In genomic region chr1:14165289-14165867, GRCh38 we compare ENCODE assay signal across 30 cellular contexts.
DNase-seq lines count a peak whose midpoint lies in the region; ATAC-seq, FAIRE-seq and TF ChIP-seq lines count a peak whose summit lies in the region.
"Had no signal": no experiment of that assay in that cellular context is flagged by ENCODE, and none has a peak within 500 bp of the region (broad histone marks: within the 10 kb centered on the region; RNA-seq: fewer than 3 reads in every experiment).

No MANE protein-coding gene starts in this region.

- H3K9me3 ChIP-seq in H1 (ENCODE audit: insufficient read depth in 2 of 2, low read depth in 1 of 2, low read length in 1 of 2): peaks cover 3 to 7% of the 10 kb centered on the region in 2 experiments; a peak in 1 of 4 replicates
- H3K9me3 ChIP-seq: sigmoid colon had no signal

- H3K79me2 ChIP-seq in GM23338 (replicated peaks; ENCODE audit: insufficient read depth) (no peaks in the 10 kb centered on the region), H1 (ENCODE audit: control insufficient read depth in 1 of 2, insufficient read depth in 2 of 2, low read length in 2 of 2) (no peaks in the 10 kb centered on the region)
- H3K79me2 ChIP-seq: hepatocyte had no signal

- H4K20me1 ChIP-seq in GM23338 (replicated peaks; ENCODE audit: insufficient read depth): no peaks in the 10 kb centered on the region
- no peaks in the 10 kb centered on the region for H4K20me1 ChIP-seq in H1 (replicated peaks in 1 of 2; ENCODE audit: control insufficient read depth in 1 of 2, insufficient read depth in 2 of 2, low read length in 2 of 2)
- H4K20me1 ChIP-seq: BLaER1 treated with 17β-estradiol and CSF1 and Interleukin-3, amounts not matched to agents 10 nM and 100 nM had no signal

- H3K27ac ChIP-seq in GM23338 (ENCODE audit: low read depth) (no peak overlapping the region), H1 (ENCODE audit: low read depth, low read length) (no peak overlapping the region), brain microvascular endothelial cell (no peak overlapping the region)
- H3K27ac ChIP-seq: BLaER1 treated with 17β-estradiol and CSF1 and Interleukin-3, amounts not matched to agents 10 nM and 100 nM; dorsolateral prefrontal cortex; hepatocyte; Peyer's patch; sigmoid colon; tibial nerve had no signal

- H3K79me1 ChIP-seq in H1 (ENCODE audit: low read depth, low read length): no peaks in the 10 kb centered on the region

- no peaks in the 10 kb centered on the region for H3F3A ChIP-seq in GM23338 (replicated peaks; ENCODE audit: low read depth)

- H4K8ac ChIP-seq in H1 (ENCODE audit: extremely low read depth, insufficient read depth, low read length): no peak overlapping the region

- H3K4me3 ChIP-seq in GM23338 (no peak overlapping the region), H1 (ENCODE audit: extremely low read depth in 1 of 4, insufficient read depth in 2 of 4, low read depth in 3 of 4, low read length in 4 of 4) (no peak overlapping the region), brain microvascular endothelial cell (ENCODE audit: low read depth, low read length) (no peak overlapping the region)
- H3K4me3 ChIP-seq: BLaER1 treated with 17β-estradiol and CSF1 and Interleukin-3, amounts not matched to agents 10 nM and 100 nM; dorsolateral prefrontal cortex; esophagus squamous epithelium; hepatocyte; Peyer's patch; sigmoid colon; tibial nerve had no signal

- no peak for TF ChIP-seq EP300 in H1 (IDR thresholded peaks at IDR 0.05; ENCODE audit: borderline replicate concordance in 1 of 2, low read depth in 2 of 2, low read length in 2 of 2)

- POLR2A ChIA-PET in H1 (lab: Charles Lee; ENCODE audit: partially characterized antibody): no interaction called here

- H3K23me2 ChIP-seq in H1 (ENCODE audit: low read depth, low read length): no peaks in the 10 kb centered on the region; the same call in 1 of the 2 replicates

- TF ChIP-seq CTCF in GM23338 (conservative IDR thresholded peaks at IDR 0.05; ENCODE audit: low read depth in 2 of 2) (no peak), H1 (IDR thresholded peaks at IDR 0.05; ENCODE audit: control extremely low read depth in 1 of 3, insufficient read depth in 1 of 3, low read depth in 1 of 3, low read length in 3 of 3) (no peak), brain microvascular endothelial cell (IDR thresholded peaks at IDR 0.05; ENCODE audit: low read depth, low read length, missing control alignments) (no peak)

- peaks cover 13% of the 10 kb centered on the region; the same call in 2 of the 3 replicates for H3K36me3 Mint-ChIP-seq in GM23338 (ENCODE audit: low read depth)
- H3K36me3 Mint-ChIP-seq: activated CD4-positive, alpha-beta memory T cell treated with anti-CD3 and anti-CD28 coated beads for 36 hours had no signal

- FAIRE-seq in H1 (lab: Jason Lieb, UNC): no peak
- FAIRE-seq: endometrium, frontal cortex had no signal

- H3K9me2 ChIP-seq in GM23338 (ENCODE audit: insufficient read depth): peaks cover 10% of the 10 kb centered on the region; the same call in 1 of the 2 replicates

- peaks cover 8% of the 10 kb centered on the region for H3K27me3 Mint-ChIP-seq in GM23338 (ENCODE audit: insufficient read depth, low read depth, poor library complexity)

- H3K56ac ChIP-seq in H1 (replicated peaks; ENCODE audit: insufficient read length, low read depth, low read length): no peak overlapping the region

- no peak overlapping the region for H3K14ac ChIP-seq in H1 (ENCODE audit: insufficient read length)

- H3K4me2 ChIP-seq in GM23338 (0 out of 2 replicates have a peak overlapping the region, but pooled peaks have one; percentile 34), H1 (ENCODE audit: insufficient read depth in 1 of 2, low read depth in 2 of 2, low read length in 2 of 2) (no peak overlapping the region)
- H3K4me2 ChIP-seq: BLaER1 treated with 17β-estradiol and CSF1 and Interleukin-3, amounts not matched to agents 10 nM and 100 nM; hepatocyte had no signal

- H4K91ac ChIP-seq in H1 (replicated peaks; ENCODE audit: insufficient read length, low read length): no peak overlapping the region

- no peak for TF ChIP-seq POLR2A in H1 (IDR thresholded peaks at IDR 0.05; ENCODE audit: control extremely low read depth in 1 of 2, low read depth in 2 of 2, low read length in 2 of 2)

- H3K9me3 Mint-ChIP-seq in GM23338: peaks cover 16% of the 10 kb centered on the region
- H3K9me3 Mint-ChIP-seq: activated T-helper 1 cell treated with anti-CD3 and anti-CD28 coated beads, Interleukin-12 subunit alpha, Interleukin-12 subunit beta, Interleukin-2, Interleukin-4 antibody, amounts not matched to agents 30 ng/mL and 10 ng/mL and 1 ng/mL, durations not matched to agents 14 hours and 24 hours and 36 hours; T-helper 2 cell treated with Interferon-gamma antibody and Interleukin-4, amounts not matched to agents 5 μg/mL and 100 μg/mL, for 36 hours had no signal

- no peak overlapping the region for H2BK12ac ChIP-seq in H1 (ENCODE audit: low read depth, low read length)

- no peak overlapping the region for H2BK120ac ChIP-seq in H1 (replicated peaks; ENCODE audit: low read depth, low read length)

- H3K4me3 Mint-ChIP-seq in GM23338: no peak overlapping the region
- H3K4me3 Mint-ChIP-seq: activated CD4-positive, alpha-beta memory T cell treated with anti-CD3 and anti-CD28 coated beads for 36 hours; activated T-helper 1 cell treated with anti-CD3 and anti-CD28 coated beads, Interleukin-12 subunit alpha, Interleukin-12 subunit beta, Interleukin-2, Interleukin-4 antibody, amounts not matched to agents 30 ng/mL and 10 ng/mL and 1 ng/mL, durations not matched to agents 14 hours and 24 hours and 36 hours; T-helper 2 cell treated with Interferon-gamma antibody and Interleukin-4, amounts not matched to agents 5 μg/mL and 100 μg/mL, for 36 hours had no signal

- in situ Hi-C loops in brain microvascular endothelial cell (cut with HindIII; ENCODE audit: low pct_ligation_motif_present, low sequenced_read_pairs): no loop called here

- H3K4me1 ChIP-seq in GM23338 (ENCODE audit: insufficient read depth): peaks cover 15% of the 10 kb centered on the region
- peaks cover 0 to 6% (median 1%) of the 10 kb centered on the region in 4 experiments; a peak in 3 of 7 replicates for H3K4me1 ChIP-seq in H1 (replicated peaks in 1 of 4; ENCODE audit: control insufficient read depth in 3 of 4, insufficient read depth in 4 of 4, low read length in 3 of 4)
- H3K4me1 ChIP-seq: BLaER1 treated with 17β-estradiol and CSF1 and Interleukin-3, amounts not matched to agents 10 nM and 100 nM; Peyer's patch; sigmoid colon; tibial nerve had no signal

- H2BK5ac ChIP-seq in H1 (ENCODE audit: low read depth, low read length): no peak overlapping the region

- H3K18ac ChIP-seq in H1 (ENCODE audit: extremely low read depth, low read length): no peak overlapping the region; the same call in 1 of the 2 replicates

- H4K5ac ChIP-seq in H1 (ENCODE audit: insufficient read length, low read depth, low read length): no peak overlapping the region

- CTCF ChIA-PET in H1 (lab: Charles Lee; ENCODE audit: partially characterized antibody): interaction anchor here (0.9 to 1.4 kb wide), 2 partner anchors 9 to 15 kb away, joined by 3 to 4 read pairs; no protein-coding TSS in a partner anchor

- peaks cover 11% of the 10 kb centered on the region for H3K4me1 Mint-ChIP-seq in GM23338

- H3K23ac ChIP-seq in H1 (ENCODE audit: insufficient read length): no peak overlapping the region

- peak overlapping the region; percentile 21; the same call in 1 of the 2 replicates for H2BK20ac ChIP-seq in H1 (ENCODE audit: low read length)

- no peak overlapping the region for H3K4ac ChIP-seq in H1 (replicated peaks; ENCODE audit: insufficient read length, low read depth, low read length)

- no peak overlapping the region for H2AK5ac ChIP-seq in H1 (ENCODE audit: low read depth, low read length)

- no peak overlapping the region for H3K27ac Mint-ChIP-seq in GM23338
- H3K27ac Mint-ChIP-seq: activated CD4-positive, alpha-beta memory T cell treated with anti-CD3 and anti-CD28 coated beads for 36 hours; activated T-helper 1 cell treated with anti-CD3 and anti-CD28 coated beads, Interleukin-12 subunit alpha, Interleukin-12 subunit beta, Interleukin-2, Interleukin-4 antibody, amounts not matched to agents 30 ng/mL and 10 ng/mL and 1 ng/mL, durations not matched to agents 14 hours and 24 hours and 36 hours; T-helper 2 cell treated with Interferon-gamma antibody and Interleukin-4, amounts not matched to agents 5 μg/mL and 100 μg/mL, for 36 hours had no signal

- no peaks in the 10 kb centered on the region for H3K27me3 ChIP-seq in GM23338 (ENCODE audit: insufficient read depth)
- no peaks in the 10 kb centered on the region; a peak in 1 of 7 replicates for H3K27me3 ChIP-seq in H1 (replicated peaks in 1 of 4; ENCODE audit: control insufficient read depth in 3 of 4, extremely low read depth in 1 of 4, insufficient read depth in 3 of 4, low read length in 3 of 4)
- H3K27me3 ChIP-seq in brain microvascular endothelial cell (replicated peaks): no peaks in the 10 kb centered on the region
- H3K27me3 ChIP-seq: BLaER1 treated with 17β-estradiol and CSF1 and Interleukin-3, amounts not matched to agents 10 nM and 100 nM; dorsolateral prefrontal cortex; esophagus squamous epithelium; hepatocyte; Peyer's patch; sigmoid colon; tibial nerve had no signal

- H2BK15ac ChIP-seq in H1 (ENCODE audit: low read length): 0 out of 2 replicates have a peak overlapping the region, but pooled peaks have one; percentile 40

- no peak overlapping the region; a peak in 1 of 7 replicates for H3K9ac ChIP-seq in H1 (replicated peaks in 1 of 4; ENCODE audit: extremely low read depth in 1 of 4, low read depth in 3 of 4, low read length in 3 of 4)
- H3K9ac ChIP-seq: BLaER1 treated with 17β-estradiol and CSF1 and Interleukin-3, amounts not matched to agents 10 nM and 100 nM had no signal

- ATAC-seq in GM23338 (no peak; the same call in 2 of the 3 replicates), GM21717 (IDR thresholded peaks at IDR 0.05; ENCODE audit: unreplicated experiment) (no peak)
- ATAC-seq: left colon had no signal

- H2AFZ ChIP-seq in GM23338 (peak overlapping the region; percentile 66), H1 (ENCODE audit: low read length) (0 out of 2 replicates have a peak overlapping the region, but pooled peaks have one; percentile 20)
- H2AFZ ChIP-seq: hepatocyte had no signal

- DNase-seq in DMS79 (lab: John Stamatoyannopoulos, UW): peak; percentile 77
- DNase-seq in GM23338 (ENCODE audit: low spot score): peak; percentile 23
- DNase-seq in H1 (ENCODE audit: low read depth in 1 of 2, low spot score in 2 of 2): no peak
- DNase-seq in pons (ENCODE audit: low spot score): peak; percentile 18
- no peak for DNase-seq in brain microvascular endothelial cell
- DNase-seq in GOT3 (lab: John Stamatoyannopoulos, UW): no peak
- DNase-seq: activated CD4-positive, alpha-beta memory T cell treated with anti-CD3 and anti-CD28 coated beads for 36 hours; activated CD4-positive, alpha-beta T cell treated with anti-CD3 and anti-CD28 coated beads for 1 hour; activated naive CD4-positive, alpha-beta T cell treated with Interleukin-2 at 50 U/mL for 16 hours; DMS53; dorsolateral prefrontal cortex; esophagus squamous epithelium; GDM1; Kasumi-1; left colon; NCI-H2171; Peyer's patch; posterior cingulate gyrus; SIG-M5; sigmoid colon; stimulated activated CD4-positive, alpha-beta T cell treated with anti-CD3 and anti-CD28 coated beads, Interleukin-12 subunit alpha, Interleukin-12 subunit beta, amount 100 ng/mL, for 4 hours; stimulated activated CD4-positive, alpha-beta T cell treated with anti-CD3 and anti-CD28 coated beads, Interleukin-2, amount 100 ng/mL, for 48 hours had no signal

- WGBS in H1 (ENCODE audit: extremely low coverage in 1 of 2, insufficient coverage in 1 of 2, insufficient read length in 1 of 2, insufficient replicate concordance in 2 of 2, low coverage in 1 of 2, low lambda C conversion rate in 2 of 2, missing lambda C conversion rate in 1 of 2), 2 experiments: 59% methylated on average over 3 of the region's 3 CpGs; no CpG with 5 or more reads in 1 of the 2 experiments

- TF ChIP-seq RAD21 in H1 (IDR thresholded peaks at IDR 0.05 in 1 of 2, conservative IDR thresholded peaks at IDR 0.05 in 1 of 2; ENCODE audit: low read depth in 2 of 2, low read length in 2 of 2): no peak

- H3K36me3 ChIP-seq in GM23338 (ENCODE audit: insufficient read depth) (0 out of 2 replicates have a peak, but pooled peaks cover 3% of the 10 kb centered on the region), H1 (ENCODE audit: control insufficient read depth in 2 of 4, insufficient read depth in 4 of 4, low read length in 3 of 4) (no peaks in the 10 kb centered on the region), brain microvascular endothelial cell (replicated peaks) (no peaks in the 10 kb centered on the region)
- H3K36me3 ChIP-seq: BLaER1 treated with 17β-estradiol and CSF1 and Interleukin-3, amounts not matched to agents 10 nM and 100 nM; esophagus squamous epithelium; Peyer's patch; sigmoid colon; tibial nerve had no signal

Comparison
In these comparisons a context has a peak if more than half of its experiments do, and no peak if none do; other contexts are left out.
1. DNase-seq: peak in DMS79 (single experiment), GM23338 (single experiment) and pons (single experiment); none in H1 (0 of 2), brain microvascular endothelial cell (single experiment) and GOT3 (single experiment).